In the genomic region with DNA sequence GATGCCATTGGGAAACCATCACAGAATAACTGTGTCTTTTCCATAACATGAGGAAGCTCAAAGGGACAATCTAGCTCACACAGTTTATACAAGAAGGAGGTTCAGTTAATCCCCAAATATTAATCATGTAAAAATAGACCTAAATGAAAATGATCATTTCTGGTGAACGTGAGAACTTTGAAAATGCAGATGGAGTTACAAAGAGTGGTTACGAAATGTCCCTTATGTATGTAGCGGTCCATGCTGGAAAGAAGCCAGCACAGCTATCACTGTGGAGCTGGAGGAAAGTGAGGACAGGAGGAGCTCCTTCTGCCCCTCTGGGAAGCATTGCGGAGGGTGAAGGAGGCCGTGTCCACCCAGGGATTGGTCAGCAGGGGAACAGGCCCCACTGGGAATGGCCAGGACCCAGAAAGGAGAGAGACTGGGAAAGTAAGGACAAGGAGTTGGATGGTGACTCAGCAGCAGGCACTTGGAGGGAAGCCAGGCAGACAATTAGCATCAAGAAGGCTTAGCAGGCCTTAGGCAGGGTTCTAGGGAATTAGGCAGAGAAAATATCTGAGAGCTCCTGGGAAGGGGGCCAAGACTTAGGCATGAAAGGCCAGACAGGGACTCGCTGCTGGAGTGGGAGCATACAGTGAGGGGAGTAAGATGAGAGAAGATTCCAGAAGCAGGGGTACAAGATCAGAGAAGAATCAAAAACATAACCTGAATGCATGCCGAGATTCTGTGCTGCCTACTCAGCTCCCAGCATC, we compare ENCODE assay signal across 8 cellular contexts.
A peak's percentile ranks its signal among the peaks of the same experiment; 100 is the strongest.
DNase-seq lines count a peak whose midpoint lies in the region; ATAC-seq and TF ChIP-seq lines count a peak whose summit lies in the region.

No MANE protein-coding gene starts in this region.

- no peak overlapping the region for H2AFZ ChIP-seq in Karpas-422 (ENCODE audit: low read length)

- H3K4me2 ChIP-seq in Karpas-422 (ENCODE audit: low read depth, low read length, poor library complexity, severe bottlenecking) = no peak overlapping the region

- H3K36me3 ChIP-seq in breast epithelium (no peaks in the 10 kb centered on the region), tibial artery (peaks cover 0 to 10% (median 9%) of the 10 kb centered on the region in 3 donors), Karpas-422 (ENCODE audit: insufficient read depth, low read length) (no peaks in the 10 kb centered on the region)

- no peaks in the 10 kb centered on the region for H3K9me2 ChIP-seq in Karpas-422 (replicated peaks; ENCODE audit: insufficient read depth, low read length)

- H3K4me1 ChIP-seq in breast epithelium = peaks cover 0 to 7% of the 10 kb centered on the region in 2 donors
- H3K4me1 ChIP-seq in tibial artery = peaks cover 0 to 34% (median 24%) of the 10 kb centered on the region in 4 donors
- H3K4me1 ChIP-seq in Karpas-422 (ENCODE audit: low read length) = no peaks in the 10 kb centered on the region

- intact Hi-C loops in breast epithelium (cut with DNase I; ENCODE audit: low total_unique reads) = no loop called here
- intact Hi-C loops in tibial artery (cut with DNase I; ENCODE audit: low total_unique reads) = loop anchor here (10.0 kb wide), 1 partner anchor 204 kb away; no protein-coding TSS in a partner anchor

- H4K20me1 ChIP-seq in Karpas-422 (ENCODE audit: insufficient read depth, low read depth, low read length) = no peaks in the 10 kb centered on the region; the same call in 1 of the 2 replicates

- H3K27me3 Mint-ChIP-seq in stimulated activated memory B cell treated with anti-CD40 and anti-IgM and Interleukin-4, amounts not matched to agents 10 μg/mL and 1 μg/mL and 100 μg/mL, for 72 hours = peaks cover 66% of the 10 kb centered on the region

- no peak overlapping the region for H3K4me3 Mint-ChIP-seq in stimulated activated memory B cell treated with anti-CD40 and anti-IgM and Interleukin-4, amounts not matched to agents 10 μg/mL and 1 μg/mL and 100 μg/mL, for 72 hours

- no peak for ATAC-seq in stimulated activated memory B cell treated with anti-CD40 and anti-IgM and Interleukin-4, amounts not matched to agents 10 μg/mL and 1 μg/mL and 100 μg/mL, for 72 hours

- H3K9me3 ChIP-seq in breast epithelium (no peaks in the 10 kb centered on the region), tibial artery (no peaks in the 10 kb centered on the region), Karpas-422 (ENCODE audit: low read length) (no peaks in the 10 kb centered on the region)

- H3K27me3 ChIP-seq in breast epithelium (no peaks in the 10 kb centered on the region), layer of hippocampus (ENCODE audit: control insufficient read depth, insufficient read depth, low read length) (no peaks in the 10 kb centered on the region), tibial artery (no peaks in the 10 kb centered on the region), Karpas-422 (ENCODE audit: low read length) (no peaks in the 10 kb centered on the region)

- H3K4me3 ChIP-seq in breast epithelium (no peak overlapping the region), tibial artery (no peak overlapping the region), Karpas-422 (ENCODE audit: low read length) (no peak overlapping the region)

- H3K36me3 Mint-ChIP-seq in stimulated activated memory B cell treated with anti-CD40 and anti-IgM and Interleukin-4, amounts not matched to agents 10 μg/mL and 1 μg/mL and 100 μg/mL, for 72 hours = no peaks in the 10 kb centered on the region

- TF ChIP-seq CTCF in breast epithelium (IDR thresholded peaks at IDR 0.05) (no peak), tibial artery (IDR thresholded peaks at IDR 0.05) (no peak)

- DNase-seq in D341Med (ENCODE audit: low spot score) (peak; percentile 80), NCI-H2107 treated with DMSO at 0.1 percent for 48 hours (lab: John Stamatoyannopoulos, UW; ENCODE audit: unreplicated experiment) (peak; percentile 68), breast epithelium (ENCODE audit: low spot score in 2 of 2) (peak; percentile 67 to 76), tibial artery (peak; percentile 86 to 97), GM19240 (ENCODE audit: insufficient read length, low spot score) (no peak), Karpas-422 (no peak)

- H3K27ac Mint-ChIP-seq in stimulated activated memory B cell treated with anti-CD40 and anti-IgM and Interleukin-4, amounts not matched to agents 10 μg/mL and 1 μg/mL and 100 μg/mL, for 72 hours = no peak overlapping the region

- H3K79me2 ChIP-seq in Karpas-422 (ENCODE audit: low read length) = no peaks in the 10 kb centered on the region

- no peak for TF ChIP-seq POLR2A in breast epithelium (IDR thresholded peaks at IDR 0.05)

- peak overlapping the region; percentile 21 to 34 for H3K27ac ChIP-seq in breast epithelium
- peak overlapping the region; percentile 31 for H3K27ac ChIP-seq in layer of hippocampus (ENCODE audit: low read depth, low read length)
- H3K27ac ChIP-seq in tibial artery = peak overlapping the region; percentile 66 to 68
- H3K27ac ChIP-seq in Karpas-422 (ENCODE audit: low read length) = no peak overlapping the region

- no peaks in the 10 kb centered on the region for H3K9me3 Mint-ChIP-seq in stimulated activated memory B cell treated with anti-CD40 and anti-IgM and Interleukin-4, amounts not matched to agents 10 μg/mL and 1 μg/mL and 100 μg/mL, for 72 hours

- no peak overlapping the region for H3K9ac ChIP-seq in Karpas-422 (ENCODE audit: low read length)

- no peaks in the 10 kb centered on the region for H3K4me1 Mint-ChIP-seq in stimulated activated memory B cell treated with anti-CD40 and anti-IgM and Interleukin-4, amounts not matched to agents 10 μg/mL and 1 μg/mL and 100 μg/mL, for 72 hours

Comparison
In these comparisons a context has a peak if more than half of its experiments do, and no peak if none do; other contexts are left out.
1. DNase-seq: peak in D341Med (single experiment), NCI-H2107 treated with DMSO at 0.1 percent for 48 hours (single experiment), breast epithelium (2 of 2) and tibial artery (2 of 2); none in GM19240 (single experiment) and Karpas-422 (single experiment).